Comparison of ENCODE assay signal across 8 cellular contexts in the genomic region with DNA sequence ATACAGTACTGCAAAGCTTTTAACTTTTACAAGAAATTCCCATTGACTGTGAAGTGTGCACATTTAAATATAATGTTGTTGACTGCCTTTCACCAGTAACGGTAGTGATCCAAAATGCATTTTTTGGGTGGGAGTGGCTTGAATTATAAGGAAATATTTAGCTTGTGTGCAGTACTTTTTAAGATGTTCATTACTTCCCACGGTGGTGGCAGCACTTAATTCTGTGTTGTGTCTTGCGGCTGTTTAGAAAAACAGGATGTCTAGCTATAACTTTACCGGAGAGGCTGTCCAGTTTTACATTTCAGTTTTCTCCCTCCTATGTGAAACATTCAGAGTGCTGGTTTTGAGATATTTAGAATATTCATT. TPM values are rescaled to one million over a fixed set of nuclear protein-coding genes. Genes with fewer than 3 reads are reported as not detected.
DNase-seq lines count a peak whose midpoint lies in the region; ATAC-seq and TF ChIP-seq lines count a peak whose summit lies in the region.

No MANE protein-coding gene starts in this region.

- H3K27ac Mint-ChIP-seq in activated CD4-positive, alpha-beta T cell treated with anti-CD3 and anti-CD28 coated beads, Interleukin-2, amount 10 ng/mL, durations not matched to agents 7 days and 5 days, result peak overlapping the region; percentile 95
- H3K27ac Mint-ChIP-seq in activated CD4-positive, alpha-beta memory T cell treated with anti-CD3 and anti-CD28 coated beads for 36 hours, result peak overlapping the region; percentile 88

- H3K4me3 Mint-ChIP-seq in activated CD4-positive, alpha-beta T cell treated with anti-CD3 and anti-CD28 coated beads, Interleukin-2, amount 10 ng/mL, durations not matched to agents 7 days and 5 days, result peak overlapping the region; percentile 86
- H3K4me3 Mint-ChIP-seq in activated CD4-positive, alpha-beta memory T cell treated with anti-CD3 and anti-CD28 coated beads for 36 hours, result peak overlapping the region; percentile 93

- H3K9me3 ChIP-seq in iPS-15b (ENCODE audit: control insufficient read depth, insufficient read depth, low read length) (no peaks in the 10 kb centered on the region), suprapubic skin (no peaks in the 10 kb centered on the region)

- peak; percentile 59 for DNase-seq in activated CD4-positive, alpha-beta T cell treated with anti-CD3 and anti-CD28 coated beads, Interleukin-2, amount 10 ng/mL, durations not matched to agents 7 days and 5 days
- DNase-seq in activated CD4-positive, alpha-beta T cell treated with anti-CD3 and anti-CD28 coated beads, Interleukin-2, amount 50 U/mL, for 48 hours, result no peak
- DNase-seq in activated CD4-positive, alpha-beta memory T cell treated with anti-CD3 and anti-CD28 coated beads for 36 hours, result no peak
- no peak for DNase-seq in suprapubic skin (ENCODE audit: low spot score in 2 of 2)
- no peak for DNase-seq in GOT3 (lab: John Stamatoyannopoulos, UW)
- DNase-seq in COLO668 (lab: John Stamatoyannopoulos, UW; ENCODE audit: unreplicated experiment), result no peak

- H3K4me1 Mint-ChIP-seq in activated CD4-positive, alpha-beta T cell treated with anti-CD3 and anti-CD28 coated beads, Interleukin-2, amount 10 ng/mL, durations not matched to agents 7 days and 5 days, result peaks cover 59% of the 10 kb centered on the region
- H3K4me1 Mint-ChIP-seq in activated CD4-positive, alpha-beta memory T cell treated with anti-CD3 and anti-CD28 coated beads for 36 hours (ENCODE audit: low read depth), result peaks cover 63% of the 10 kb centered on the region

- H3K27me3 ChIP-seq in iPS-15b (ENCODE audit: control insufficient read depth, insufficient read depth, low read length), result peaks cover 6% of the 10 kb centered on the region
- no peaks in the 10 kb centered on the region for H3K27me3 ChIP-seq in suprapubic skin

- no peaks in the 10 kb centered on the region for H3K9me3 Mint-ChIP-seq in activated CD4-positive, alpha-beta T cell treated with anti-CD3 and anti-CD28 coated beads, Interleukin-2, amount 10 ng/mL, durations not matched to agents 7 days and 5 days
- no peaks in the 10 kb centered on the region for H3K9me3 Mint-ChIP-seq in activated CD4-positive, alpha-beta memory T cell treated with anti-CD3 and anti-CD28 coated beads for 36 hours

- H3K4me3 ChIP-seq in iPS-15b (ENCODE audit: low read depth, low read length) (peak overlapping the region; percentile 86), suprapubic skin (peak overlapping the region; percentile 95)

- POLR2A ChIA-PET in activated CD4-positive, alpha-beta T cell treated with anti-CD3 and anti-CD28 coated beads, Interleukin-2, amount 10 ng/mL, durations not matched to agents 7 days and 5 days (lab: Charles Lee), result interaction anchor here (0.7 kb wide), 2 partner anchors 38 to 69 kb away, joined by 3 to 4 read pairs; no protein-coding TSS in a partner anchor
- POLR2A ChIA-PET in activated CD4-positive, alpha-beta memory T cell treated with anti-CD3 and anti-CD28 coated beads for 36 hours (lab: Charles Lee), result interaction anchor here (0.9 to 3.3 kb wide), 12 partner anchors 13 to 122 kb away, joined by 3 to 15 read pairs (median 4); no protein-coding TSS in a partner anchor

- H3K9ac ChIP-seq in iPS-15b (ENCODE audit: low read depth, low read length), result no peak overlapping the region

- 17% methylated on average over 4 of the region's 4 CpGs for WGBS in suprapubic skin

- no peaks in the 10 kb centered on the region for H3K27me3 Mint-ChIP-seq in activated CD4-positive, alpha-beta T cell treated with anti-CD3 and anti-CD28 coated beads, Interleukin-2, amount 10 ng/mL, durations not matched to agents 7 days and 5 days
- H3K27me3 Mint-ChIP-seq in activated CD4-positive, alpha-beta memory T cell treated with anti-CD3 and anti-CD28 coated beads for 36 hours, result peaks cover 1% of the 10 kb centered on the region

- TF ChIP-seq EP300 in suprapubic skin (IDR thresholded peaks at IDR 0.05), result no peak

- peaks cover 5% of the 10 kb centered on the region for H3K4me1 ChIP-seq in iPS-15b (ENCODE audit: control insufficient read depth, insufficient read depth, low read length)
- H3K4me1 ChIP-seq in suprapubic skin, result peaks cover 45% of the 10 kb centered on the region

- H3K36me3 Mint-ChIP-seq in activated CD4-positive, alpha-beta T cell treated with anti-CD3 and anti-CD28 coated beads, Interleukin-2, amount 10 ng/mL, durations not matched to agents 7 days and 5 days (ENCODE audit: low read depth), result peaks cover 52% of the 10 kb centered on the region
- peaks cover 35% of the 10 kb centered on the region for H3K36me3 Mint-ChIP-seq in activated CD4-positive, alpha-beta memory T cell treated with anti-CD3 and anti-CD28 coated beads for 36 hours

- H3K27ac ChIP-seq in suprapubic skin, result no peak overlapping the region

- intact Hi-C loops in activated CD4-positive, alpha-beta memory T cell treated with anti-CD3 and anti-CD28 coated beads for 36 hours (cut with micrococcal nuclease), result loop anchor here (1.0 to 2.0 kb wide), 4 partner anchors 54 to 123 kb away; a partner anchor contains a TSS

- TF ChIP-seq POLR2A in suprapubic skin (IDR thresholded peaks at IDR 0.05), result no peak

- H3K36me3 ChIP-seq in iPS-15b (ENCODE audit: control insufficient read depth, insufficient read depth, low read length), result no peaks in the 10 kb centered on the region
- H3K36me3 ChIP-seq in suprapubic skin, result no peaks in the 10 kb centered on the region

- ATAC-seq in GM21786 (IDR thresholded peaks at IDR 0.05; ENCODE audit: unreplicated experiment), result no peak

- no peak for TF ChIP-seq CTCF in suprapubic skin (IDR thresholded peaks at IDR 0.05)

- CTCF ChIA-PET in activated CD4-positive, alpha-beta T cell treated with anti-CD3 and anti-CD28 coated beads, Interleukin-2, amount 10 ng/mL, durations not matched to agents 7 days and 5 days (lab: Charles Lee), result interaction anchor here (0.8 to 2.0 kb wide), 11 partner anchors 10 to 106 kb away, joined by 3 to 12 read pairs (median 3); no protein-coding TSS in a partner anchor
- CTCF ChIA-PET in activated CD4-positive, alpha-beta memory T cell treated with anti-CD3 and anti-CD28 coated beads for 36 hours (lab: Charles Lee), result interaction anchor here (0.7 to 4.2 kb wide), 21 partner anchors 11 to 325 kb away, joined by 3 to 37 read pairs (median 4); a partner anchor contains a TSS

RNA-seq across cellular contexts. Expression of a gene that starts 1.7 kb away (rescaled TPM):
- 10 to 100 TPM; 49.3 to 56.0 TPM for total RNA-seq in activated CD4-positive, alpha-beta T cell treated with anti-CD3 and anti-CD28 coated beads, Interleukin-2, amount 10 ng/mL, durations not matched to agents 7 days and 5 days
- total RNA-seq in activated CD4-positive, alpha-beta memory T cell treated with anti-CD3 and anti-CD28 coated beads for 36 hours, result 10 to 100 TPM; 32.7 to 33.3 TPM
- 10 to 100 TPM; 13.5 to 25.0 (median 17.2) TPM for total RNA-seq in suprapubic skin
